Comparison of ENCODE assay signal across 26 cellular contexts in the genomic region with DNA sequence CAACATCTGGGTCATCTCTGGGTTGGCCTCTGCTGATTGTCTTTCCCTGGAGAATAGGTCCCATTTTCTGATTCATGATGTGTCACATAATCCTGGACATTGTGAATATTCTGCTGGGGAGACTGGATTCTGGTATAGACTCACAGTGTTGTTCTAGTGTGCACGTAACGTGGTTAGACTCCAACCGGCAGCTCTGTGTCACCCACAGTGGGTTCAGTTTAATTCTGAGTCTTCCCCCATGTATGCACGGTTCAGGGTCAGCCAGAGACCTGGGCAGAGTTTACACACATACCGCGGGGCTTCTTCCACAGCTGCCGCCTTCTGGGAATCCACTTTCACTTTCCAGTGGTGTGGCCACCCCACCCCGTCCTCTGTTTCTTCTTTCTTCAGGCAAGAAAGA. TPM values are rescaled to one million over a fixed set of nuclear protein-coding genes. Genes with fewer than 3 reads are reported as not detected.
DNase-seq lines count a peak whose midpoint lies in the region; ATAC-seq and TF ChIP-seq lines count a peak whose summit lies in the region.
"Had no signal": no experiment of that assay in that cellular context is flagged by ENCODE, and none has a peak within 500 bp of the region (broad histone marks: within the 10 kb centered on the region; RNA-seq: fewer than 3 reads in every experiment).

No MANE protein-coding gene starts in this region.

- no peak overlapping the region for H3K27ac Mint-ChIP-seq in stimulated activated naive CD8-positive, alpha-beta T cell treated with anti-CD3 and anti-CD28 coated beads, Interleukin-15, amount 100 ng/mL, for 72 hours
- H3K27ac Mint-ChIP-seq: endodermal cell had no signal

- DNase-seq in EL (peak; percentile 80), RKO (ENCODE audit: low spot score) (peak; percentile 19), coronary artery (ENCODE audit: low spot score) (peak; percentile 46), osteoblast (ENCODE audit: insufficient read length, low spot score, missing footprints) (peak; percentile 90), NCI-H2029 (lab: John Stamatoyannopoulos, UW) (no peak)
- no peak for DNase-seq in stimulated activated naive CD8-positive, alpha-beta T cell treated with anti-CD3 and anti-CD28 coated beads, Interleukin-15, amount 100 ng/mL, for 72 hours
- DNase-seq: AML-193; caudate nucleus; endodermal cell; naive B cell; NCI-H1436 treated with DMSO at 0.1 percent for 48 hours; NCI-H82; OCI-M1; ovary; stimulated activated CD4-positive, alpha-beta T cell treated with anti-CD3 and anti-CD28 coated beads, Interleukin-1b, Interleukin-23, amount 100 ng/mL, for 48 hours; stimulated activated naive CD4-positive, alpha-beta T cell treated with Interleukin-2 at 50 U/mL for 16 hours; tibial artery had no signal

- H3K4me3 ChIP-seq in coronary artery, result no peak overlapping the region
- H3K4me3 ChIP-seq in osteoblast (ENCODE audit: insufficient read depth, low read length), result peak overlapping the region; percentile 65
- H3K4me3 ChIP-seq: ovary, tibial artery had no signal

- H3K27ac ChIP-seq in coronary artery, result no peak overlapping the region
- no peak overlapping the region for H3K27ac ChIP-seq in osteoblast (ENCODE audit: low read depth, low read length)
- H3K27ac ChIP-seq: ovary, tibial artery had no signal

- no peaks in the 10 kb centered on the region for H4K20me1 ChIP-seq in osteoblast (ENCODE audit: insufficient read depth, low read length)

- H3K4me2 ChIP-seq in osteoblast (ENCODE audit: insufficient read depth, low read length), result peak overlapping the region; percentile 80

- TF ChIP-seq CTCF in coronary artery (IDR thresholded peaks at IDR 0.05) (no peak), osteoblast (IDR thresholded peaks at IDR 0.05; ENCODE audit: extremely low read depth, low read depth, low read length) (no peak)

- H3K79me2 ChIP-seq in osteoblast (ENCODE audit: insufficient read depth, low read length), result no peaks in the 10 kb centered on the region

- H3K4me3 Mint-ChIP-seq in stimulated activated naive CD8-positive, alpha-beta T cell treated with anti-CD3 and anti-CD28 coated beads, Interleukin-15, amount 100 ng/mL, for 72 hours, result no peak overlapping the region
- H3K4me3 Mint-ChIP-seq: endodermal cell, naive B cell had no signal

- H3K4me1 Mint-ChIP-seq in stimulated activated naive CD8-positive, alpha-beta T cell treated with anti-CD3 and anti-CD28 coated beads, Interleukin-15, amount 100 ng/mL, for 72 hours, result no peaks in the 10 kb centered on the region
- H3K4me1 Mint-ChIP-seq: endodermal cell, naive B cell had no signal

- no peaks in the 10 kb centered on the region for H3K27me3 ChIP-seq in osteoblast (ENCODE audit: insufficient read depth, low read length)
- H3K27me3 ChIP-seq: ovary had no signal

- H3K9me3 Mint-ChIP-seq in stimulated activated naive CD8-positive, alpha-beta T cell treated with anti-CD3 and anti-CD28 coated beads, Interleukin-15, amount 100 ng/mL, for 72 hours, result peaks cover 0 to 1% of the 10 kb centered on the region in 2 donors

- no peak for ATAC-seq in HG03469 (IDR thresholded peaks at IDR 0.05; ENCODE audit: unreplicated experiment)
- ATAC-seq in GM18519 (IDR thresholded peaks at IDR 0.05; ENCODE audit: low FRiP score, unreplicated experiment), result no peak
- no peak for ATAC-seq in stimulated activated naive CD8-positive, alpha-beta T cell treated with anti-CD3 and anti-CD28 coated beads, Interleukin-15, amount 100 ng/mL, for 72 hours
- ATAC-seq: HepG2, sciatic nerve had no signal

- no peaks in the 10 kb centered on the region for H3K36me3 ChIP-seq in osteoblast (ENCODE audit: insufficient read depth, low read length)
- H3K36me3 ChIP-seq: ovary had no signal

- no peaks in the 10 kb centered on the region for H3K27me3 Mint-ChIP-seq in stimulated activated naive CD8-positive, alpha-beta T cell treated with anti-CD3 and anti-CD28 coated beads, Interleukin-15, amount 100 ng/mL, for 72 hours

- no peaks in the 10 kb centered on the region for H3K9me3 ChIP-seq in osteoblast (ENCODE audit: low read depth, low read length)
- H3K9me3 ChIP-seq: ovary, tibial artery had no signal

- H2AFZ ChIP-seq in osteoblast (ENCODE audit: low read length), result peak overlapping the region; percentile 78

- peaks cover 9% of the 10 kb centered on the region for H3K4me1 ChIP-seq in osteoblast (ENCODE audit: insufficient read depth, low read length)
- H3K4me1 ChIP-seq: tibial artery had no signal

RNA-seq across cellular contexts. Expression of a gene that starts 38.0 kb away (rescaled TPM):
- under 0.01 TPM in 1 of 2 replicates, not detected in the other for total RNA-seq in osteoblast
- total RNA-seq: endodermal cell; H4; HepG2; kidney epithelial cell; MCF 10A; sciatic nerve; SK-MEL-5; T-helper 2 cell treated with Interferon-gamma antibody and Interleukin-4, amounts not matched to agents 100 ng/mL and 5 ng/mL, for 36 hours had no signal

Comparison
In these comparisons a context has a peak if more than half of its experiments do, and no peak if none do; other contexts are left out.
1. DNase-seq: peak in EL (single experiment), RKO (single experiment), coronary artery (single experiment) and osteoblast (single experiment); none in stimulated activated naive CD8-positive, alpha-beta T cell treated with anti-CD3 and anti-CD28 coated beads, Interleukin-15, amount 100 ng/mL, for 72 hours (0 of 2) and NCI-H2029 (single experiment).